ENCODE assay signal across 2 cellular contexts in the genomic region with DNA sequence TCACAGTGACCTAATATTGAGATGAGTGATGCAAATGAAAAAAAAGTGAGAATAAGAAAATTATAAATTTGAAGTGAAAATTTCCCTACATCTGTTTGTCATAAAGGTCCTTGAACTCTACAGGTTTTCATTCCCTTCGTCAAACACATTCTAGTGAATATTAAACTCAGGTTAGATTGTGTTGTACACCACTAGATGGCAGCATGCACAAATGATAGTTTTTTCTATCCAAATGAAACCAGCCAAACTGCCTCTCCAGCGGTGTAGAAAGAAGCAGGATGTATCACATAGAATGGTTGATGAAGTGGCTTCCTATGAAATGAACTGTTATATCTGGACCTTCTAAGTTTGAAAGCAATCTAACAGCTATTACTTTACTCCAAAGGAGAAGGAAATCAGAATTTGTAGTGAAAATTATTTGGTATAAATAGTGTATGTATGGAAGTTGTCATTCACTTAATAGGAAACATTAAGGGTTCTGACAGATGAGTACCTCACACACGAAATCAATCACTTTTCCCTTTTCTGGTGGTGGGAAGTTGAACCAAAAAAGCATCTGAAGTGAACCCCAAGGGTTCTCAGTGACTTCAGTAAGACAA.
A peak's percentile ranks its signal among the peaks of the same experiment; 100 is the strongest.
TF ChIP-seq lines count a peak whose summit lies in the region.

No MANE protein-coding gene starts in this region.

TF ChIP-seq in SK-N-SH, 30 proteins besides CTCF, POLR2A, EP300 and RAD21:
- peak; percentile 75 for TF ChIP-seq SMC3 (IDR thresholded peaks at IDR 0.05; ENCODE audit: low read depth, low read length)
- TF ChIP-seq, protein P1, sequence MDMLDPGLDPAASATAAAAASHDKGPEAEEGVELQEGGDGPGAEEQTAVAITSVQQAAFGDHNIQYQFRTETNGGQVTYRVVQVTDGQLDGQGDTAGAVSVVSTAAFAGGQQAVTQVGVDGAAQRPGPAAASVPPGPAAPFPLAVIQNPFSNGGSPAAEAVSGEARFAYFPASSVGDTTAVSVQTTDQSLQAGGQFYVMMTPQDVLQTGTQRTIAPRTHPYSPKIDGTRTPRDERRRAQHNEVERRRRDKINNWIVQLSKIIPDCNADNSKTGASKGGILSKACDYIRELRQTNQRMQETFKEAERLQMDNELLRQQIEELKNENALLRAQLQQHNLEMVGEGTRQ (IDR thresholded peaks at IDR 0.05; ENCODE audit: borderline replicate concordance, low read depth, low read length), result no peak

TF ChIP-seq in H1, 55 proteins besides CTCF, POLR2A, EP300 and RAD21:
- TF ChIP-seq PHF8 (conservative IDR thresholded peaks at IDR 0.05; ENCODE audit: low read depth, low read length), result no peak
- TF ChIP-seq POU5F1 (IDR thresholded peaks at IDR 0.05; ENCODE audit: low read depth, low read length), result no peak
- no peak for TF ChIP-seq ZNF274 (IDR thresholded peaks at IDR 0.05; ENCODE audit: borderline replicate concordance, extremely low read depth, low read length)
- TF ChIP-seq, protein P2, sequence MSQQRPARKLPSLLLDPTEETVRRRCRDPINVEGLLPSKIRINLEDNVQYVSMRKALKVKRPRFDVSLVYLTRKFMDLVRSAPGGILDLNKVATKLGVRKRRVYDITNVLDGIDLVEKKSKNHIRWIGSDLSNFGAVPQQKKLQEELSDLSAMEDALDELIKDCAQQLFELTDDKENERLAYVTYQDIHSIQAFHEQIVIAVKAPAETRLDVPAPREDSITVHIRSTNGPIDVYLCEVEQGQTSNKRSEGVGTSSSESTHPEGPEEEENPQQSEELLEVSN (IDR thresholded peaks at IDR 0.05), result no peak
